Comparison of ENCODE assay signal across 24 cellular contexts in genomic region chr2:45814528-45814927, GRCh38.
DNase-seq lines count a peak whose midpoint lies in the region; ATAC-seq and TF ChIP-seq lines count a peak whose summit lies in the region.
"Had no signal": no experiment of that assay in that cellular context is flagged by ENCODE, and none has a peak within 500 bp of the region (broad histone marks: within the 10 kb centered on the region; RNA-seq: fewer than 3 reads in every experiment).

No MANE protein-coding gene starts in this region.

- H3K4me3 Mint-ChIP-seq in endothelial cell (ENCODE audit: unreplicated experiment) = no peak overlapping the region
- H3K4me3 Mint-ChIP-seq: activated CD8-positive, alpha-beta memory T cell treated with anti-CD3 and anti-CD28 coated beads, Interleukin-2, amount 10 ng/mL, durations not matched to agents 7 days and 5 days; activated naive CD8-positive, alpha-beta T cell treated with anti-CD3 and anti-CD28 coated beads, Interleukin-2, amount 50 U/mL, for 24 hours; memory B cell; naive B cell had no signal

- no peak overlapping the region for H3K27ac Mint-ChIP-seq in endothelial cell (ENCODE audit: unreplicated experiment)
- H3K27ac Mint-ChIP-seq: activated CD8-positive, alpha-beta memory T cell treated with anti-CD3 and anti-CD28 coated beads, Interleukin-2, amount 10 ng/mL, durations not matched to agents 7 days and 5 days; activated naive CD8-positive, alpha-beta T cell treated with anti-CD3 and anti-CD28 coated beads, Interleukin-2, amount 50 U/mL, for 24 hours; memory B cell had no signal

- H3K4me1 ChIP-seq in gastroesophageal sphincter (peaks cover 0 to 72% (median 21%) of the 10 kb centered on the region in 3 donors), muscle layer of duodenum (ENCODE audit: control insufficient read depth in 1 of 2, insufficient read depth in 2 of 2, low read length in 2 of 2) (peaks cover 21 to 33% of the 10 kb centered on the region in 2 donors), transverse colon (peaks cover 3 to 44% (median 15%) of the 10 kb centered on the region in 4 donors)

- TF ChIP-seq EP300 in gastroesophageal sphincter (IDR thresholded peaks at IDR 0.05) = no peak
- TF ChIP-seq EP300 in transverse colon (IDR thresholded peaks at IDR 0.05; ENCODE audit: low read depth) = peak; percentile 46

- H3K27ac ChIP-seq in gastroesophageal sphincter (peak overlapping the region in 2 of 4 donors; percentile 65 to 68), muscle layer of duodenum (ENCODE audit: low read length) (peak overlapping the region; percentile 43), transverse colon (peak overlapping the region; percentile 62 to 82 (median 68))
- H3K27ac ChIP-seq: GM23248, HL-60 had no signal

- TF ChIP-seq CTCF in gastroesophageal sphincter (IDR thresholded peaks at IDR 0.05) (no peak), transverse colon (IDR thresholded peaks at IDR 0.05) (no peak), endothelial cell (IDR thresholded peaks at IDR 0.05; ENCODE audit: unreplicated experiment) (no peak)

- in situ Hi-C loops in transverse colon (cut with MboI; ENCODE audit: low pct_ligation_motif_present in 1 of 4, low pct_unique_long_range_greater_than_20kb in 1 of 4, low sequenced_read_pairs in 3 of 4) = no loop called here

- no peaks in the 10 kb centered on the region for H3K27me3 ChIP-seq in gastroesophageal sphincter
- H3K27me3 ChIP-seq in muscle layer of duodenum (ENCODE audit: low read depth, low read length) = no peaks in the 10 kb centered on the region
- H3K27me3 ChIP-seq in transverse colon = no peaks in the 10 kb centered on the region
- H3K27me3 ChIP-seq: tibial nerve had no signal

- peaks cover 26% of the 10 kb centered on the region for H3K4me1 Mint-ChIP-seq in endothelial cell (ENCODE audit: unreplicated experiment)
- H3K4me1 Mint-ChIP-seq: activated CD8-positive, alpha-beta memory T cell treated with anti-CD3 and anti-CD28 coated beads, Interleukin-2, amount 10 ng/mL, durations not matched to agents 7 days and 5 days; activated naive CD8-positive, alpha-beta T cell treated with anti-CD3 and anti-CD28 coated beads, Interleukin-2, amount 50 U/mL, for 24 hours had no signal

- H3K9me3 Mint-ChIP-seq in endothelial cell (ENCODE audit: unreplicated experiment) = no peaks in the 10 kb centered on the region
- H3K9me3 Mint-ChIP-seq: activated naive CD8-positive, alpha-beta T cell treated with anti-CD3 and anti-CD28 coated beads, Interleukin-2, amount 50 U/mL, for 24 hours; memory B cell; naive B cell had no signal

- 45% methylated on average over 3 of the region's 4 CpGs; no CpG with 5 or more reads in 1 of the 2 donors for WGBS in gastroesophageal sphincter (ENCODE audit: low coverage in 1 of 2), 2 donors
- 76% methylated on average over 4 of the region's 4 CpGs; no CpG with 5 or more reads in 1 of the 2 donors for WGBS in transverse colon (ENCODE audit: low coverage in 1 of 2), 2 donors

- intact Hi-C loops in transverse colon (cut with DNase I; ENCODE audit: low total_unique reads) = no loop called here

- ATAC-seq in gastroesophageal sphincter = peak; percentile 54
- ATAC-seq in HG03045 (IDR thresholded peaks at IDR 0.05; ENCODE audit: unreplicated experiment) = no peak
- ATAC-seq in HG03108 (IDR thresholded peaks at IDR 0.05; ENCODE audit: unreplicated experiment) = no peak
- ATAC-seq: activated CD8-positive, alpha-beta memory T cell treated with anti-CD3 and anti-CD28 coated beads, Interleukin-2, amount 10 ng/mL, durations not matched to agents 7 days and 5 days; activated naive CD8-positive, alpha-beta T cell treated with anti-CD3 and anti-CD28 coated beads, Interleukin-2, amount 50 U/mL, for 24 hours had no signal

- H3K36me3 ChIP-seq in gastroesophageal sphincter (no peaks in the 10 kb centered on the region), muscle layer of duodenum (ENCODE audit: control insufficient read depth in 1 of 2, insufficient read depth in 2 of 2, low read length in 2 of 2) (no peaks in the 10 kb centered on the region), transverse colon (no peaks in the 10 kb centered on the region)
- H3K36me3 ChIP-seq: tibial nerve had no signal

- peaks cover 6% of the 10 kb centered on the region for H3K27me3 Mint-ChIP-seq in endothelial cell (ENCODE audit: unreplicated experiment)
- H3K27me3 Mint-ChIP-seq: activated CD8-positive, alpha-beta memory T cell treated with anti-CD3 and anti-CD28 coated beads, Interleukin-2, amount 10 ng/mL, durations not matched to agents 7 days and 5 days; activated naive CD8-positive, alpha-beta T cell treated with anti-CD3 and anti-CD28 coated beads, Interleukin-2, amount 50 U/mL, for 24 hours; memory B cell; naive B cell had no signal

- no peaks in the 10 kb centered on the region for H3K36me3 Mint-ChIP-seq in endothelial cell (ENCODE audit: low read depth, unreplicated experiment)
- H3K36me3 Mint-ChIP-seq: activated CD8-positive, alpha-beta memory T cell treated with anti-CD3 and anti-CD28 coated beads, Interleukin-2, amount 10 ng/mL, durations not matched to agents 7 days and 5 days; memory B cell; naive B cell had no signal

- peak; percentile 43 for DNase-seq in SK-N-DZ (ENCODE audit: low spot score)
- no peak for DNase-seq in transverse colon
- no peak for DNase-seq in endothelial cell (ENCODE audit: low spot score)
- DNase-seq: activated CD4-positive, CD25-positive, alpha-beta regulatory T cell; activated CD8-positive, alpha-beta memory T cell treated with anti-CD3 and anti-CD28 coated beads, Interleukin-2, amount 10 ng/mL, durations not matched to agents 7 days and 5 days; activated naive CD8-positive, alpha-beta T cell treated with anti-CD3 and anti-CD28 coated beads, Interleukin-2, amount 50 U/mL, for 24 hours; activated T-cell treated with anti-CD3 and anti-CD28 coated beads, Interleukin-2, amount 50 U/mL, for 48 hours; cerebellar nuclear complex; DND-41; GM23248; naive B cell; NCI-H446; occipital lobe; OCI-M1; stimulated activated CD4-positive, alpha-beta T cell treated with anti-CD3 and anti-CD28 coated beads, Interleukin-2, amount 100 ng/mL, for 24 hours; T1000 had no signal

- H3K9me3 ChIP-seq in gastroesophageal sphincter (no peaks in the 10 kb centered on the region), muscle layer of duodenum (ENCODE audit: control insufficient read depth in 1 of 2, low read length in 2 of 2) (no peaks in the 10 kb centered on the region), transverse colon (no peaks in the 10 kb centered on the region)
- H3K9me3 ChIP-seq: tibial nerve had no signal

- TF ChIP-seq POLR2A in gastroesophageal sphincter (IDR thresholded peaks at IDR 0.05) = no peak
- TF ChIP-seq POLR2A in transverse colon (IDR thresholded peaks at IDR 0.05) = no peak

- no peak overlapping the region for H3K4me3 ChIP-seq in gastroesophageal sphincter
- no peak overlapping the region for H3K4me3 ChIP-seq in muscle layer of duodenum (ENCODE audit: low read depth in 1 of 2, low read length in 2 of 2)
- H3K4me3 ChIP-seq in transverse colon = no peak overlapping the region
- H3K4me3 ChIP-seq: GM23248, smooth muscle cell, tibial nerve had no signal
